1 cellular context compared by ENCODE assay signal in genomic region chr9:136672431-136673087, GRCh38.
TF ChIP-seq lines count a peak whose summit lies in the region.

No MANE protein-coding gene starts in this region.

TF ChIP-seq in endothelial cell of umbilical vein, 7 proteins besides CTCF, POLR2A, EP300 and RAD21:
- TF ChIP-seq EZH2 (IDR thresholded peaks at IDR 0.05; ENCODE audit: borderline replicate concordance, low read depth, low read length, severe bottlenecking) = no peak
- no peak for TF ChIP-seq MYC (IDR thresholded peaks at IDR 0.05; ENCODE audit: low read depth, low read length)
